Comparison of ENCODE assay signal across 27 cellular contexts in genomic region chr11:47260366-47260765, GRCh38.
"Had no signal": no experiment of that assay in that cellular context is flagged by ENCODE, and none has a peak within 500 bp of the region (broad histone marks: within the 10 kb centered on the region; RNA-seq: fewer than 3 reads in every experiment).

No MANE protein-coding gene starts in this region.

- DNase-seq: activated CD4-positive, alpha-beta memory T cell treated with anti-CD3 and anti-CD28 coated beads for 36 hours; activated CD4-positive, alpha-beta T cell treated with anti-CD3 and anti-CD28 coated beads for 48 hours; activated T-cell treated with anti-CD3 and anti-CD28 coated beads, Interleukin-2, amount 50 U/mL, for 48 hours; adrenal gland; body of pancreas; colonic mucosa; dorsolateral prefrontal cortex; effector memory CD4-positive, alpha-beta T cell; erythroblast; gastrocnemius medialis; hippocampal formation; left cardiac atrium; left ventricle myocardium superior; mammary epithelial cell; naive B cell; right cardiac atrium; stimulated activated CD4-positive, alpha-beta T cell treated with anti-CD3 and anti-CD28 coated beads, Interleukin-2, amount 100 ng/mL, for 48 hours; stimulated activated naive CD4-positive, alpha-beta T cell treated with Interleukin-2 at 50 U/mL for 16 hours; SW 1271; T-helper 9 cell; testis had no signal

- H3K27me3 ChIP-seq: adrenal gland, body of pancreas, colonic mucosa, dorsolateral prefrontal cortex, gastrocnemius medialis, testis had no signal

- H3K36me3 Mint-ChIP-seq: activated CD4-positive, alpha-beta memory T cell treated with anti-CD3 and anti-CD28 coated beads for 36 hours; activated naive CD4-positive, alpha-beta T cell treated with anti-CD3 and anti-CD28 coated beads, Interleukin-2, amount 50 U/mL, for 24 hours; mesothelial cell of epicardium; naive B cell; type B pancreatic cell had no signal

- H3K4me3 Mint-ChIP-seq: activated CD4-positive, alpha-beta memory T cell treated with anti-CD3 and anti-CD28 coated beads for 36 hours; activated naive CD4-positive, alpha-beta T cell treated with anti-CD3 and anti-CD28 coated beads, Interleukin-2, amount 50 U/mL, for 24 hours; mesothelial cell of epicardium; naive B cell; T-helper 1 cell treated with Interleukin-12 subunit alpha and Interleukin-12 subunit beta and Interleukin-4 antibody, amounts not matched to agents 30 μg/mL and 1 μg/mL, for 36 hours; type B pancreatic cell had no signal

- H3K4me3 ChIP-seq: adrenal gland, body of pancreas, colonic mucosa, testis had no signal

- H3K36me3 ChIP-seq: colonic mucosa, gastrocnemius medialis had no signal

- H3K27ac Mint-ChIP-seq: activated CD4-positive, alpha-beta memory T cell treated with anti-CD3 and anti-CD28 coated beads for 36 hours; activated naive CD4-positive, alpha-beta T cell treated with anti-CD3 and anti-CD28 coated beads, Interleukin-2, amount 50 U/mL, for 24 hours; activated T-helper 2 cell treated with anti-CD3 and anti-CD28 coated beads, Interferon-gamma antibody, Interleukin-2, Interleukin-4, amounts not matched to agents 10 μg/mL and 5 μg/mL and 100 μg/mL, durations not matched to agents 14 hours and 24 hours and 36 hours; mesothelial cell of epicardium; naive B cell; T-helper 1 cell treated with Interleukin-12 subunit alpha and Interleukin-12 subunit beta and Interleukin-4 antibody, amounts not matched to agents 30 μg/mL and 1 μg/mL, for 36 hours; type B pancreatic cell had no signal

- ATAC-seq: body of pancreas, gastrocnemius medialis, left cardiac atrium, left ventricle myocardium superior, right cardiac atrium had no signal

- H3K9me3 ChIP-seq: adrenal gland, body of pancreas, colonic mucosa, gastrocnemius medialis, testis had no signal

- H3K27ac ChIP-seq: body of pancreas, testis, VCaP had no signal

- H3K9me3 Mint-ChIP-seq: activated CD4-positive, alpha-beta memory T cell treated with anti-CD3 and anti-CD28 coated beads for 36 hours; activated naive CD4-positive, alpha-beta T cell treated with anti-CD3 and anti-CD28 coated beads, Interleukin-2, amount 50 U/mL, for 24 hours; activated T-helper 2 cell treated with anti-CD3 and anti-CD28 coated beads, Interferon-gamma antibody, Interleukin-2, Interleukin-4, amounts not matched to agents 10 μg/mL and 5 μg/mL and 100 μg/mL, durations not matched to agents 14 hours and 24 hours and 36 hours; mesothelial cell of epicardium; naive B cell; T-helper 1 cell treated with Interleukin-12 subunit alpha and Interleukin-12 subunit beta and Interleukin-4 antibody, amounts not matched to agents 30 μg/mL and 1 μg/mL, for 36 hours; type B pancreatic cell had no signal

- H3K27me3 Mint-ChIP-seq: activated CD4-positive, alpha-beta memory T cell treated with anti-CD3 and anti-CD28 coated beads for 36 hours; activated naive CD4-positive, alpha-beta T cell treated with anti-CD3 and anti-CD28 coated beads, Interleukin-2, amount 50 U/mL, for 24 hours; naive B cell; type B pancreatic cell had no signal
